Comparison of ENCODE assay signal across 27 cellular contexts in genomic region chr7:5035276-5035675, GRCh38.
"Had no signal": no experiment of that assay in that cellular context is flagged by ENCODE, and none has a peak within 500 bp of the region (broad histone marks: within the 10 kb centered on the region; RNA-seq: fewer than 3 reads in every experiment).

No MANE protein-coding gene starts in this region.

- H3K36me3 ChIP-seq: suprapubic skin, thoracic aorta, thyroid gland, tibial artery, transverse colon, upper lobe of left lung, upper lobe of right lung, uterus, vagina had no signal

- H3K4me3 Mint-ChIP-seq: stimulated activated effector memory CD8-positive, alpha-beta T cell treated with anti-CD3 and anti-CD28 coated beads, Interleukin-12 subunit alpha, Interleukin-12 subunit beta, amount 100 ng/mL, for 72 hours; stimulated activated memory B cell treated with anti-CD40 and anti-IgM and Interleukin-4, amounts not matched to agents 10 μg/mL and 1 μg/mL and 100 μg/mL, for 72 hours; stimulated activated naive B cell treated with anti-CD40 and anti-IgM and Interleukin-4, amounts not matched to agents 10 μg/mL and 1 μg/mL and 100 μg/mL, for 72 hours; stimulated activated naive CD8-positive, alpha-beta T cell treated with anti-CD3 and anti-CD28 coated beads, Interleukin-15, amount 100 ng/mL, for 72 hours; stimulated activated naive CD8-positive, alpha-beta T cell treated with anti-CD3 and anti-CD28 coated beads, Interleukin-15, Interleukin-2, amounts not matched to agents 100 ng/mL and 50 ng/mL, for 24 hours; type B pancreatic cell had no signal

- H3K27ac Mint-ChIP-seq: stimulated activated memory B cell treated with anti-CD40 and anti-IgM and Interleukin-4, amounts not matched to agents 10 μg/mL and 1 μg/mL and 100 μg/mL, for 72 hours; stimulated activated naive B cell treated with anti-CD40 and anti-IgM and Interleukin-4, amounts not matched to agents 10 μg/mL and 1 μg/mL and 100 μg/mL, for 72 hours; stimulated activated naive CD8-positive, alpha-beta T cell treated with anti-CD3 and anti-CD28 coated beads, Interleukin-15, Interleukin-2, amounts not matched to agents 100 ng/mL and 50 ng/mL, for 24 hours; type B pancreatic cell had no signal

- H3K27me3 ChIP-seq: stomach, suprapubic skin, testis, thyroid gland, tibial artery, tibial nerve, transverse colon, upper lobe of left lung, upper lobe of right lung, uterus, vagina had no signal

- H3K9me3 ChIP-seq: stomach, suprapubic skin, testis, thoracic aorta, thyroid gland, tibial artery, tibial nerve, transverse colon, upper lobe of left lung, upper lobe of right lung, uterus, vagina had no signal

- H3K4me3 ChIP-seq: stomach, suprapubic skin, testis, thoracic aorta, thyroid gland, tibial artery, tibial nerve, transverse colon, upper lobe of left lung, upper lobe of right lung, uterus, vagina had no signal

- ATAC-seq: stimulated activated effector memory CD8-positive, alpha-beta T cell treated with anti-CD3 and anti-CD28 coated beads, Interleukin-12 subunit alpha, Interleukin-12 subunit beta, amount 100 ng/mL, for 72 hours; stimulated activated memory B cell treated with anti-CD40 and anti-IgM and Interleukin-4, amounts not matched to agents 10 μg/mL and 1 μg/mL and 100 μg/mL, for 72 hours; stimulated activated naive B cell treated with anti-CD40 and anti-IgM and Interleukin-4, amounts not matched to agents 10 μg/mL and 1 μg/mL and 100 μg/mL, for 72 hours; stimulated activated naive CD8-positive, alpha-beta T cell treated with anti-CD3 and anti-CD28 coated beads, Interleukin-15, amount 100 ng/mL, for 72 hours; stimulated activated naive CD8-positive, alpha-beta T cell treated with anti-CD3 and anti-CD28 coated beads, Interleukin-15, Interleukin-2, amounts not matched to agents 100 U/mL and 50 U/mL, for 24 hours; upper lobe of right lung had no signal

- DNase-seq: stimulated activated CD4-positive, alpha-beta T cell treated with anti-CD3 and anti-CD28 coated beads, Interleukin-2, amount 100 ng/mL, for 48 hours; stimulated activated CD4-positive, alpha-beta T cell treated with anti-CD3 and anti-CD28 coated beads, Interleukin-4, amount 100 ng/mL, for 1 hour; stimulated activated CD4-positive, alpha-beta T cell treated with anti-CD3 and anti-CD28 coated beads, Interleukin-4, amount 100 ng/mL, for 24 hours; stimulated activated CD4-positive, alpha-beta T cell treated with anti-CD3 and anti-CD28 coated beads, Interleukin-4, amount 100 ng/mL, for 4 hours; stimulated activated CD8-positive, alpha-beta memory T cell treated with anti-CD3 and anti-CD28 coated beads, Interleukin-4, amount 100 ng/mL, for 48 hours; stimulated activated naive B cell treated with anti-CD40 and anti-IgM and Interleukin-4, amounts not matched to agents 10 μg/mL and 1 μg/mL and 100 μg/mL, for 72 hours; stimulated activated naive CD4-positive, alpha-beta T cell; stimulated activated naive CD4-positive, alpha-beta T cell treated with Interleukin-2 at 50 U/mL for 16 hours; stimulated activated naive CD8-positive, alpha-beta T cell treated with anti-CD3 and anti-CD28 coated beads, Interleukin-15, amount 100 ng/mL, for 72 hours; stimulated activated naive CD8-positive, alpha-beta T cell treated with anti-CD3 and anti-CD28 coated beads, Interleukin-15, Interleukin-2, amounts not matched to agents 100 U/mL and 50 U/mL, for 24 hours; stomach; substantia nigra; testis; thyroid gland; tibial artery; transverse colon; upper lobe of left lung; upper lobe of right lung; uterus had no signal

- H3K4me1 Mint-ChIP-seq: stimulated activated memory B cell treated with anti-CD40 and anti-IgM and Interleukin-4, amounts not matched to agents 10 μg/mL and 1 μg/mL and 100 μg/mL, for 72 hours; stimulated activated naive B cell treated with anti-CD40 and anti-IgM and Interleukin-4, amounts not matched to agents 10 μg/mL and 1 μg/mL and 100 μg/mL, for 72 hours had no signal

- H3K36me3 Mint-ChIP-seq: stimulated activated effector memory CD8-positive, alpha-beta T cell treated with anti-CD3 and anti-CD28 coated beads, Interleukin-12 subunit alpha, Interleukin-12 subunit beta, amount 100 ng/mL, for 72 hours had no signal

- H3K27me3 Mint-ChIP-seq: stimulated activated memory B cell treated with anti-CD40 and anti-IgM and Interleukin-4, amounts not matched to agents 10 μg/mL and 1 μg/mL and 100 μg/mL, for 72 hours; stimulated activated naive B cell treated with anti-CD40 and anti-IgM and Interleukin-4, amounts not matched to agents 10 μg/mL and 1 μg/mL and 100 μg/mL, for 72 hours; stimulated activated naive CD8-positive, alpha-beta T cell treated with anti-CD3 and anti-CD28 coated beads, Interleukin-15, amount 100 ng/mL, for 72 hours; stimulated activated naive CD8-positive, alpha-beta T cell treated with anti-CD3 and anti-CD28 coated beads, Interleukin-15, Interleukin-2, amounts not matched to agents 100 ng/mL and 50 ng/mL, for 24 hours had no signal

- H3K9me3 Mint-ChIP-seq: stimulated activated effector memory CD8-positive, alpha-beta T cell treated with anti-CD3 and anti-CD28 coated beads, Interleukin-12 subunit alpha, Interleukin-12 subunit beta, amount 100 ng/mL, for 72 hours; stimulated activated memory B cell treated with anti-CD40 and anti-IgM and Interleukin-4, amounts not matched to agents 10 μg/mL and 1 μg/mL and 100 μg/mL, for 72 hours; stimulated activated naive B cell treated with anti-CD40 and anti-IgM and Interleukin-4, amounts not matched to agents 10 μg/mL and 1 μg/mL and 100 μg/mL, for 72 hours; stimulated activated naive CD8-positive, alpha-beta T cell treated with anti-CD3 and anti-CD28 coated beads, Interleukin-15, amount 100 ng/mL, for 72 hours; stimulated activated naive CD8-positive, alpha-beta T cell treated with anti-CD3 and anti-CD28 coated beads, Interleukin-15, Interleukin-2, amounts not matched to agents 100 ng/mL and 50 ng/mL, for 24 hours had no signal

- H3K4me1 ChIP-seq: stomach, suprapubic skin, testis, thyroid gland, tibial artery, tibial nerve, transverse colon, upper lobe of left lung, upper lobe of right lung, uterus, vagina had no signal

- H3K27ac ChIP-seq: stomach, suprapubic skin, testis, thoracic aorta, thyroid gland, tibial artery, tibial nerve, transverse colon, upper lobe of left lung, upper lobe of right lung, uterus, vagina had no signal
